1 cellular context compared by ENCODE assay signal in the genomic region with DNA sequence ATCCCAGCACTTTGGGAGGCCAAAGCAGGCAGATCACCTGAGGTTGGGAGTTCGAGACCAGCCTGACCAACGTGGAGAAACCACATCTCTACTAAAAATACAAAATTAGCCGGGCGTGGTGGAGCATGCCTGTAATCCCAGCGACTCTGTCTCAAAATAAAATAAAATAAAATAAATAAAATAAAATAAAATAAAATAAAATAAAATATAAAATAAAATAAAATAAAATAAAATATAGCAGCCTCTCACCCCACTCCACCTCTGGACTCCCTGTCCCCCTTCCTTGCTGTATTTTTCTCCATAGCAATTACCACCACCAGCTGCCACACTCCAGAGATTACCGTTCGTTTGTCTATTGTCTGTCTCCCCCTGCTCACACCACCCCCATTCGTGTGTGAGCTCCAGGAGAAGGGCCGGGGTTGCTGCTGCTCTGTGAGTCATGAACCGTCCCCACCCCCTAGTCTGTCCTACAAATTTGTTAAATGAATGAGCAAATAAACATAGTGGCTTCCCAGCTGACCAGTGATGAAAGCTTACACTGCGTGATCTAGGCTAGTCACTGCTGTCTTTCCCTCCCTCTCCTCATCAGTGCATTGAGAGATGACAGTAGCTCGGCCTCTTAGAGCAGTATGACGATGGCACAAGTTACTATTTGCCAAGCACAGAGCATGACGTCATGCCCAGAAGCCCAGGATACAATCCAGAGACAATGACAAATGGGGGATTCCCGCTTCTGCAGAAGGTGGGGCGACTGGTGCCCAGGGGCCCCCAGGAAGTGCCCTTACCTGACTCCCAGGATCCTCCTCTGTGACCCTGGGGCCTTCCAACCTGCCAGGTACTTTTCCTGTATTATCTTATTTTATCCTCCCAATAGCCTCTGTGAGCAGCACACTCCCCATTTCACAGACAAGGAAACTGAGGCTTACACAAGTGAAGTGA.
TF ChIP-seq lines count a peak whose summit lies in the region.

No MANE protein-coding gene starts in this region.

TF ChIP-seq in A549, 52 proteins besides CTCF, POLR2A, EP300 and RAD21 (continued from another document):
- TF ChIP-seq, protein P1, sequence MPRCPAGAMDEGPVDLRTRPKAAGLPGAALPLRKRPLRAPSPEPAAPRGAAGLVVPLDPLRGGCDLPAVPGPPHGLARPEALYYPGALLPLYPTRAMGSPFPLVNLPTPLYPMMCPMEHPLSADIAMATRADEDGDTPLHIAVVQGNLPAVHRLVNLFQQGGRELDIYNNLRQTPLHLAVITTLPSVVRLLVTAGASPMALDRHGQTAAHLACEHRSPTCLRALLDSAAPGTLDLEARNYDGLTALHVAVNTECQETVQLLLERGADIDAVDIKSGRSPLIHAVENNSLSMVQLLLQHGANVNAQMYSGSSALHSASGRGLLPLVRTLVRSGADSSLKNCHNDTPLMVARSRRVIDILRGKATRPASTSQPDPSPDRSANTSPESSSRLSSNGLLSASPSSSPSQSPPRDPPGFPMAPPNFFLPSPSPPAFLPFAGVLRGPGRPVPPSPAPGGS (IDR thresholded peaks at IDR 0.05) = 0 out of 3 replicates have a peak, but pooled peaks have one; percentile 50
- TF ChIP-seq GATA3 (IDR thresholded peaks at IDR 0.05; ENCODE audit: borderline replicate concordance) (peak; percentile 79; the same call in 1 of the 2 replicates), RCOR1 (IDR thresholded peaks at IDR 0.05; ENCODE audit: low read depth, low read length) (no peak), CBX2 (IDR thresholded peaks at IDR 0.05; ENCODE audit: borderline replicate concordance, low read depth) (no peak), CBX8 (IDR thresholded peaks at IDR 0.05) (no peak), MAZ (IDR thresholded peaks at IDR 0.05; ENCODE audit: borderline replicate concordance, low read depth, low read length) (no peak), MAFK (IDR thresholded peaks at IDR 0.05; ENCODE audit: partially characterized antibody) (peak; percentile 34), JUNB (IDR thresholded peaks at IDR 0.05) (peak; percentile 70; the same call in 1 of the 2 replicates), CEBPB (IDR thresholded peaks at IDR 0.05) (0 out of 4 replicates have a peak, but pooled peaks of 1 of the 2 experiments have one; percentile 49), FOSL2 (IDR thresholded peaks at IDR 0.05) (peak; percentile 78), FOSL2 (CRISPR knock-in tag; IDR thresholded peaks at IDR 0.05) (peak; percentile 91)
- TF ChIP-seq, protein P2, sequence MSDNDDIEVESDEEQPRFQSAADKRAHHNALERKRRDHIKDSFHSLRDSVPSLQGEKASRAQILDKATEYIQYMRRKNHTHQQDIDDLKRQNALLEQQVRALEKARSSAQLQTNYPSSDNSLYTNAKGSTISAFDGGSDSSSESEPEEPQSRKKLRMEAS (IDR thresholded peaks at IDR 0.05) = peak; percentile 68
- TF ChIP-seq, protein P3, sequence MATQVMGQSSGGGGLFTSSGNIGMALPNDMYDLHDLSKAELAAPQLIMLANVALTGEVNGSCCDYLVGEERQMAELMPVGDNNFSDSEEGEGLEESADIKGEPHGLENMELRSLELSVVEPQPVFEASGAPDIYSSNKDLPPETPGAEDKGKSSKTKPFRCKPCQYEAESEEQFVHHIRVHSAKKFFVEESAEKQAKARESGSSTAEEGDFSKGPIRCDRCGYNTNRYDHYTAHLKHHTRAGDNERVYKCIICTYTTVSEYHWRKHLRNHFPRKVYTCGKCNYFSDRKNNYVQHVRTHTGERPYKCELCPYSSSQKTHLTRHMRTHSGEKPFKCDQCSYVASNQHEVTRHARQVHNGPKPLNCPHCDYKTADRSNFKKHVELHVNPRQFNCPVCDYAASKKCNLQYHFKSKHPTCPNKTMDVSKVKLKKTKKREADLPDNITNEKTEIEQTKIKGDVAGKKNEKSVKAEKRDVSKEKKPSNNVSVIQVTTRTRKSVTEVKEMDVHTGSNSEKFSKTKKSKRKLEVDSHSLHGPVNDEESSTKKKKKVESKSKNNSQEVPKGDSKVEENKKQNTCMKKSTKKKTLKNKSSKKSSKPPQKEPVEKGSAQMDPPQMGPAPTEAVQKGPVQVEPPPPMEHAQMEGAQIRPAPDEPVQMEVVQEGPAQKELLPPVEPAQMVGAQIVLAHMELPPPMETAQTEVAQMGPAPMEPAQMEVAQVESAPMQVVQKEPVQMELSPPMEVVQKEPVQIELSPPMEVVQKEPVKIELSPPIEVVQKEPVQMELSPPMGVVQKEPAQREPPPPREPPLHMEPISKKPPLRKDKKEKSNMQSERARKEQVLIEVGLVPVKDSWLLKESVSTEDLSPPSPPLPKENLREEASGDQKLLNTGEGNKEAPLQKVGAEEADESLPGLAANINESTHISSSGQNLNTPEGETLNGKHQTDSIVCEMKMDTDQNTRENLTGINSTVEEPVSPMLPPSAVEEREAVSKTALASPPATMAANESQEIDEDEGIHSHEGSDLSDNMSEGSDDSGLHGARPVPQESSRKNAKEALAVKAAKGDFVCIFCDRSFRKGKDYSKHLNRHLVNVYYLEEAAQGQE (IDR thresholded peaks at IDR 0.05) = no peak
TF ChIP-seq in A549: peak in this region for 12.
